20 cellular contexts compared by ENCODE assay signal in genomic region chr13:96552523-96552922, GRCh38.
DNase-seq lines count a peak whose midpoint lies in the region; ATAC-seq, FAIRE-seq and TF ChIP-seq lines count a peak whose summit lies in the region.
"Had no signal": no experiment of that assay in that cellular context is flagged by ENCODE, and none has a peak within 500 bp of the region (broad histone marks: within the 10 kb centered on the region; RNA-seq: fewer than 3 reads in every experiment).

No MANE protein-coding gene starts in this region.

- H3K4me1 ChIP-seq in right lobe of liver (peaks cover 0 to 20% (median 8%) of the 10 kb centered on the region in 4 donors), HepG2 (ENCODE audit: insufficient read depth, low read length) (0 out of 2 replicates have a peak, but pooled peaks cover 6% of the 10 kb centered on the region), osteoblast (ENCODE audit: insufficient read depth, low read length) (no peaks in the 10 kb centered on the region)
- H3K4me1 ChIP-seq: A549, Caco-2 had no signal

- FAIRE-seq in HepG2 (lab: Jason Lieb, UNC), result no peak
- FAIRE-seq: A549, D721Med, G401.6, GM12891, GM19239 had no signal

- WGBS in right lobe of liver (ENCODE audit: insufficient coverage, low coverage, low lambda C conversion rate, missing lambda C conversion rate), result 36% methylated on average over 1 of the region's 2 CpGs
- WGBS in HepG2 (ENCODE audit: low lambda C conversion rate), result 0% methylated on average over 2 of the region's 2 CpGs

- no peak for DNase-seq in right lobe of liver
- no peak for DNase-seq in HepG2 (ENCODE audit: low spot score)
- DNase-seq in osteoblast (ENCODE audit: insufficient read length, low spot score, missing footprints), result peak; percentile 29
- DNase-seq: AML-193; Caco-2; Calu3; CD4-positive, alpha-beta T cell; CD8-positive, alpha-beta T cell; DMS79 treated with DMSO at 0.1 percent for 48 hours; GF-D8 had no signal

- no peak for TF ChIP-seq RAD21 in HepG2 (CRISPR knock-in tag; IDR thresholded peaks at IDR 0.05)

- no peak overlapping the region for H3K4me3 ChIP-seq in right lobe of liver
- H3K4me3 ChIP-seq in HepG2 (replicated peaks in 1 of 3; ENCODE audit: insufficient read depth in 1 of 3, low read depth in 2 of 3, low read length in 3 of 3), result no peak overlapping the region
- H3K4me3 ChIP-seq in osteoblast (ENCODE audit: insufficient read depth, low read length), result no peak overlapping the region
- H3K4me3 ChIP-seq: A549; BLaER1 treated with 17β-estradiol and CSF1 and Interleukin-3, amounts not matched to agents 10 nM and 100 nM had no signal

- POLR2A ChIA-PET in HepG2 (lab: Yijun Ruan, JAX), result no interaction called here

- H3K27me3 ChIP-seq in right lobe of liver, result no peaks in the 10 kb centered on the region
- H3K27me3 ChIP-seq in HepG2 (ENCODE audit: control insufficient read depth in 1 of 2, insufficient read depth in 2 of 2, low read length in 2 of 2), result no peaks in the 10 kb centered on the region
- no peaks in the 10 kb centered on the region for H3K27me3 ChIP-seq in osteoblast (ENCODE audit: insufficient read depth, low read length)
- H3K27me3 ChIP-seq: BLaER1 treated with 17β-estradiol and CSF1 and Interleukin-3, amounts not matched to agents 10 nM and 100 nM had no signal

- H3K79me2 ChIP-seq in HepG2 (ENCODE audit: insufficient read depth, low read length), result no peaks in the 10 kb centered on the region
- H3K79me2 ChIP-seq in osteoblast (ENCODE audit: insufficient read depth, low read length), result no peaks in the 10 kb centered on the region

- ATAC-seq in right lobe of liver (peak in 3 of 4 donors; percentile 39 to 64 (median 58)), HepG2 (no peak), HG03095 (IDR thresholded peaks at IDR 0.05; ENCODE audit: unreplicated experiment) (no peak), GM21619 (IDR thresholded peaks at IDR 0.05; ENCODE audit: unreplicated experiment) (no peak)
- ATAC-seq: A549; CD8-positive, alpha-beta T cell had no signal

- TF ChIP-seq CTCF in right lobe of liver (IDR thresholded peaks at IDR 0.05) (no peak), HepG2 (CRISPR knock-in tag; IDR thresholded peaks at IDR 0.05) (no peak), osteoblast (IDR thresholded peaks at IDR 0.05; ENCODE audit: extremely low read depth, low read depth, low read length) (no peak)

- BruUV-seq in HepG2 (replicated peaks; lab: Mats Ljungman, UMichigan), result no TSS peak

- TF ChIP-seq EP300 in HepG2 (IDR thresholded peaks at IDR 0.05; ENCODE audit: low read depth in 2 of 2, low read length in 2 of 2), result no peak
- no peak for TF ChIP-seq EP300 in HepG2 (CRISPR knock-in tag; IDR thresholded peaks at IDR 0.05; ENCODE audit: borderline replicate concordance)

- no peak overlapping the region for H3K9ac ChIP-seq in HepG2 (ENCODE audit: insufficient read depth, low read depth, low read length)
- H3K9ac ChIP-seq: BLaER1 treated with 17β-estradiol and CSF1 and Interleukin-3, amounts not matched to agents 10 nM and 100 nM had no signal

- H3K27ac ChIP-seq in right lobe of liver, result no peak overlapping the region
- H3K27ac ChIP-seq in HepG2 (ENCODE audit: extremely low read length, insufficient read depth, low read length), result no peak overlapping the region
- no peak overlapping the region for H3K27ac ChIP-seq in osteoblast (ENCODE audit: low read depth, low read length)
- H3K27ac ChIP-seq: 22Rv1; A549; BLaER1 treated with 17β-estradiol and CSF1 and Interleukin-3, amounts not matched to agents 10 nM and 100 nM; C4-2B had no signal

- H3K36me3 ChIP-seq in right lobe of liver (no peaks in the 10 kb centered on the region), HepG2 (replicated peaks in 1 of 2; ENCODE audit: control insufficient read depth in 1 of 2, insufficient read depth in 2 of 2, low read length in 2 of 2) (no peaks in the 10 kb centered on the region), osteoblast (ENCODE audit: insufficient read depth, low read length) (no peaks in the 10 kb centered on the region)
- H3K36me3 ChIP-seq: BLaER1 treated with 17β-estradiol and CSF1 and Interleukin-3, amounts not matched to agents 10 nM and 100 nM had no signal

- in situ Hi-C loops in HepG2 (cut with HindIII; ENCODE audit: extremely low pct_ligation_motif_present, low pct_unique_long_range_greater_than_20kb), result no loop called here

- no peak overlapping the region for H2AFZ ChIP-seq in HepG2 (ENCODE audit: low read length)
- no peak overlapping the region for H2AFZ ChIP-seq in osteoblast (ENCODE audit: low read length)

- TF ChIP-seq POLR2A in right lobe of liver (IDR thresholded peaks at IDR 0.05), result no peak
- no peak for TF ChIP-seq POLR2A in HepG2 (IDR thresholded peaks at IDR 0.05; ENCODE audit: insufficient read depth in 1 of 2, low read depth in 2 of 2, low read length in 2 of 2)

- no peaks in the 10 kb centered on the region for H4K20me1 ChIP-seq in HepG2 (ENCODE audit: insufficient read depth, low read length)
- no peaks in the 10 kb centered on the region for H4K20me1 ChIP-seq in osteoblast (ENCODE audit: insufficient read depth, low read length)
- H4K20me1 ChIP-seq: BLaER1 treated with 17β-estradiol and CSF1 and Interleukin-3, amounts not matched to agents 10 nM and 100 nM had no signal

- H3K4me2 ChIP-seq in HepG2 (ENCODE audit: low read depth, low read length) (no peak overlapping the region), osteoblast (ENCODE audit: insufficient read depth, low read length) (no peak overlapping the region)
- H3K4me2 ChIP-seq: A549; BLaER1 treated with 17β-estradiol and CSF1 and Interleukin-3, amounts not matched to agents 10 nM and 100 nM had no signal

- H3K9me3 ChIP-seq in right lobe of liver (no peaks in the 10 kb centered on the region), HepG2 (ENCODE audit: low read length) (no peaks in the 10 kb centered on the region), osteoblast (ENCODE audit: low read depth, low read length) (no peaks in the 10 kb centered on the region)
- H3K9me3 ChIP-seq: A549; BLaER1 treated with 17β-estradiol and CSF1 and Interleukin-3, amounts not matched to agents 10 nM and 100 nM; Caco-2 had no signal

- intact Hi-C loops in right lobe of liver (cut with DNase I) (no loop called here), HepG2 (cut with micrococcal nuclease; ENCODE audit: unreplicated experiment) (no loop called here)

- CTCF ChIA-PET in HepG2 (lab: Yijun Ruan, JAX; ENCODE audit: low intra/inter-chr PET ratio, low total read pairs), result no interaction called here

TF ChIP-seq in HepG2, 621 proteins besides CTCF, POLR2A, EP300 and RAD21:
- no peak for TF ChIP-seq MAFG (CRISPR knock-in tag; IDR thresholded peaks at IDR 0.05)
- no peak for TF ChIP-seq ZNF512 (CRISPR knock-in tag; IDR thresholded peaks at IDR 0.05)

Comparison
In these comparisons a context has a peak if more than half of its experiments do, and no peak if none do; other contexts are left out.
1. ATAC-seq: peak in right lobe of liver (3 of 4); none in HepG2 (single experiment), HG03095 (single experiment) and GM21619 (single experiment).